In genomic region chr17:8916470-8916869, GRCh38 we compare ENCODE assay signal across 14 cellular contexts. TPM values are rescaled to one million over a fixed set of nuclear protein-coding genes. Genes with fewer than 3 reads are reported as not detected.
DNase-seq lines count a peak whose midpoint lies in the region; ATAC-seq, FAIRE-seq and TF ChIP-seq lines count a peak whose summit lies in the region.
"Had no signal": no experiment of that assay in that cellular context is flagged by ENCODE, and none has a peak within 500 bp of the region (broad histone marks: within the 10 kb centered on the region; RNA-seq: fewer than 3 reads in every experiment).

No MANE protein-coding gene starts in this region.

- H3K4me1 ChIP-seq in right atrium auricular region = no peaks in the 10 kb centered on the region
- H3K4me1 ChIP-seq in RWPE2 (ENCODE audit: insufficient read depth, poor library complexity, severe bottlenecking) = peaks cover 9% of the 10 kb centered on the region

- DNase-seq in Right ventricle myocardium superior (no peak), right atrium auricular region (ENCODE audit: low spot score) (no peak), RWPE2 (ENCODE audit: low spot score) (no peak), substantia nigra (lab: John Stamatoyannopoulos, UW) (peak in 1 of 49 donors; percentile 20), GM12891 (ENCODE audit: insufficient read length, low spot score) (no peak), NCI-H82 (lab: John Stamatoyannopoulos, UW) (no peak)
- DNase-seq: anterior cingulate cortex, DMS79 treated with DMSO at 0.1 percent for 48 hours, midbrain, NCI-H1436 had no signal

- no peak for TF ChIP-seq POLR2A in GM12891 (IDR thresholded peaks at IDR 0.05; ENCODE audit: low read depth, low read length)

- H3K27ac ChIP-seq in right atrium auricular region (peak overlapping the region in 1 of 2 donors; percentile 39), RWPE2 (ENCODE audit: poor library complexity, severe bottlenecking) (peak overlapping the region; percentile 50), layer of hippocampus (ENCODE audit: low read depth, low read length) (peak overlapping the region; percentile 52), substantia nigra (ENCODE audit: low read depth, low read length, poor library complexity, severe bottlenecking) (peak overlapping the region; percentile 7)

- peaks cover 5 to 21% of the 10 kb centered on the region in 2 donors for H3K9me3 ChIP-seq in right atrium auricular region
- peaks cover 5% of the 10 kb centered on the region for H3K9me3 ChIP-seq in RWPE2 (ENCODE audit: severe bottlenecking)

- ATAC-seq in Right ventricle myocardium superior (ENCODE audit: poor library complexity) = peak; percentile 73
- no peak for ATAC-seq in RWPE2 (ENCODE audit: low read depth)
- ATAC-seq in HG02973 (IDR thresholded peaks at IDR 0.05; ENCODE audit: unreplicated experiment) = no peak

- intact Hi-C loops in Right ventricle myocardium superior (cut with DNase I) = no loop called here

- no peak for FAIRE-seq in GM12891 (lab: Jason Lieb, UNC)

- H3K4me3 ChIP-seq in right atrium auricular region = no peak overlapping the region
- no peak overlapping the region for H3K4me3 ChIP-seq in RWPE2 (ENCODE audit: severe bottlenecking)
- H3K4me3 ChIP-seq: coronary artery had no signal

- H3K36me3 ChIP-seq in right atrium auricular region = no peaks in the 10 kb centered on the region
- H3K36me3 ChIP-seq in RWPE2 (ENCODE audit: low read depth) = no peaks in the 10 kb centered on the region

- TF ChIP-seq CTCF in right atrium auricular region (IDR thresholded peaks at IDR 0.05) (no peak), RWPE2 (IDR thresholded peaks at IDR 0.05; ENCODE audit: poor library complexity, severe bottlenecking) (no peak)

- H3K27me3 ChIP-seq in right atrium auricular region (no peaks in the 10 kb centered on the region), RWPE2 (ENCODE audit: insufficient read depth, poor library complexity, severe bottlenecking) (no peaks in the 10 kb centered on the region), layer of hippocampus (ENCODE audit: control insufficient read depth, insufficient read depth, low read length) (peaks cover 2% of the 10 kb centered on the region)

TF ChIP-seq in GM12891, 5 proteins besides CTCF, POLR2A, EP300 and RAD21:
- TF ChIP-seq POU2F2 (IDR thresholded peaks at IDR 0.05; ENCODE audit: low read depth, low read length) (no peak), POLR2AphosphoS5 (IDR thresholded peaks at IDR 0.05; ENCODE audit: low read depth, low read length) (no peak), TAF1 (IDR thresholded peaks at IDR 0.05; ENCODE audit: low read depth, low read length) (no peak)

RNA-seq across cellular contexts. Expression of gene PIK3R6, which starts 49.0 kb away (rescaled TPM):
- total RNA-seq in Right ventricle myocardium superior (0.78 TPM), right atrium auricular region (under 1 TPM in 1 of 2 donors, not detected in 1; 0.51 TPM)
- 115 TPM for polyA plus RNA-seq in GM12891 (2012; ENCODE audit: low read depth, missing spikeins)
- total RNA-seq: NCI-H460 had no signal

RNA-seq across cellular contexts. Expression of gene PIK3R5, which starts 49.0 kb away (rescaled TPM):
- 2.5 TPM for total RNA-seq in Right ventricle myocardium superior
- total RNA-seq in right atrium auricular region = 1 to 10 TPM; 5.0 to 7.5 TPM
- polyA plus RNA-seq in GM12891 (2012; ENCODE audit: low read depth, missing spikeins) = 41.2 TPM
